Comparison of ENCODE assay signal across 1 cellular context in genomic region chr19:10251792-10252694, GRCh38.
TF ChIP-seq lines count a peak whose summit lies in the region.

MRPL4 (plus strand) TSS chr19:10252214; CDS start chr19:10252254, 40 bp downstream.

TF ChIP-seq in HepG2, 621 proteins besides CTCF, POLR2A, EP300 and RAD21 (continued from another document and continues in another):
- TF ChIP-seq ZNF280B (CRISPR knock-in tag; IDR thresholded peaks at IDR 0.05; ENCODE audit: borderline replicate concordance) (0 out of 2 replicates have a peak, but pooled peaks have one; percentile 45), RFXAP (CRISPR knock-in tag; IDR thresholded peaks at IDR 0.05; ENCODE audit: borderline replicate concordance) (peak; percentile 90), ZNF142 (CRISPR knock-in tag; IDR thresholded peaks at IDR 0.05) (peak; percentile 39; the same call in 1 of the 2 replicates), HOXD1 (CRISPR knock-in tag; IDR thresholded peaks at IDR 0.05) (peak; percentile 82), KDM6A (CRISPR knock-in tag; IDR thresholded peaks at IDR 0.05; ENCODE audit: low read depth) (no peak; the same call in 1 of the 2 replicates), FOSL2 (CRISPR knock-in tag; IDR thresholded peaks at IDR 0.05) (peak; percentile 54; the same call in 1 of the 2 replicates), CC2D1A (CRISPR knock-in tag; IDR thresholded peaks at IDR 0.05) (peak; percentile 67; the same call in 1 of the 2 replicates), FLYWCH1 (CRISPR knock-in tag; IDR thresholded peaks at IDR 0.05) (no peak), ZNF773 (CRISPR knock-in tag; IDR thresholded peaks at IDR 0.05; ENCODE audit: borderline replicate concordance) (no peak), TSC22D2 (CRISPR knock-in tag; IDR thresholded peaks at IDR 0.05; ENCODE audit: borderline replicate concordance) (0 out of 2 replicates have a peak, but pooled peaks have one; percentile 63), JUN (CRISPR knock-in tag; IDR thresholded peaks at IDR 0.05) (no peak), ZNF790 (CRISPR knock-in tag; IDR thresholded peaks at IDR 0.05; ENCODE audit: borderline replicate concordance) (peak; percentile 58; the same call in 1 of the 2 replicates), ZNF441 (CRISPR knock-in tag; IDR thresholded peaks at IDR 0.05; ENCODE audit: borderline replicate concordance) (peak; percentile 77; the same call in 1 of the 2 replicates), ZBTB49 (CRISPR knock-in tag; IDR thresholded peaks at IDR 0.05; ENCODE audit: borderline replicate concordance) (no peak), ZNF709 (CRISPR knock-in tag; IDR thresholded peaks at IDR 0.05) (peak; percentile 82), PHB2 (IDR thresholded peaks at IDR 0.05; ENCODE audit: partially characterized antibody) (no peak), PAWR (CRISPR knock-in tag; IDR thresholded peaks at IDR 0.05; ENCODE audit: borderline replicate concordance) (no peak), MIER2 (CRISPR knock-in tag; IDR thresholded peaks at IDR 0.05) (no peak), STAT6 (CRISPR knock-in tag; IDR thresholded peaks at IDR 0.05; ENCODE audit: borderline replicate concordance) (no peak), MXD3 (CRISPR knock-in tag; IDR thresholded peaks at IDR 0.05) (peak; percentile 94), PHF21A (CRISPR knock-in tag; IDR thresholded peaks at IDR 0.05) (peak; percentile 68; the same call in 1 of the 2 replicates), KLF13 (CRISPR knock-in tag; IDR thresholded peaks at IDR 0.05) (peak; percentile 29; the same call in 1 of the 2 replicates), ZNF224 (CRISPR knock-in tag; IDR thresholded peaks at IDR 0.05) (0 out of 2 replicates have a peak, but pooled peaks have one; percentile 56), ZIK1 (CRISPR knock-in tag; IDR thresholded peaks at IDR 0.05; ENCODE audit: borderline replicate concordance, low read depth) (peak; percentile 72; the same call in 1 of the 2 replicates), ZFP82 (CRISPR knock-in tag; IDR thresholded peaks at IDR 0.05; ENCODE audit: borderline replicate concordance) (0 out of 2 replicates have a peak, but pooled peaks have one; percentile 38), ZFAT (CRISPR knock-in tag; conservative IDR thresholded peaks at IDR 0.05) (0 out of 2 replicates have a peak, but pooled peaks have one; percentile 60), MAF1 (CRISPR knock-in tag; IDR thresholded peaks at IDR 0.05; ENCODE audit: borderline replicate concordance) (peak; percentile 89), TFE3 (CRISPR knock-in tag; IDR thresholded peaks at IDR 0.05) (no peak), SMAD1 (CRISPR knock-in tag; IDR thresholded peaks at IDR 0.05; ENCODE audit: borderline replicate concordance, low read depth) (peak; percentile 93; the same call in 1 of the 2 replicates), BORCS8-MEF2B (CRISPR knock-in tag; IDR thresholded peaks at IDR 0.05) (peak; percentile 63), ZNF704 (CRISPR knock-in tag; IDR thresholded peaks at IDR 0.05; ENCODE audit: borderline replicate concordance) (peak; percentile 87), ZFP41 (CRISPR knock-in tag; IDR thresholded peaks at IDR 0.05; ENCODE audit: borderline replicate concordance) (no peak), ZNF512B (CRISPR knock-in tag; IDR thresholded peaks at IDR 0.05; ENCODE audit: borderline replicate concordance) (no peak), ZNF101 (CRISPR knock-in tag; IDR thresholded peaks at IDR 0.05; ENCODE audit: borderline replicate concordance, low read depth) (no peak), SPEN (CRISPR knock-in tag; IDR thresholded peaks at IDR 0.05; ENCODE audit: low read depth) (peak; percentile 99), MLLT10 (CRISPR knock-in tag; IDR thresholded peaks at IDR 0.05) (no peak), ZBTB42 (CRISPR knock-in tag; IDR thresholded peaks at IDR 0.05) (peak; percentile 76; the same call in 1 of the 2 replicates), ESRRA (CRISPR knock-in tag; IDR thresholded peaks at IDR 0.05; ENCODE audit: low read depth) (peak; percentile 54; the same call in 1 of the 2 replicates), BRD4 (CRISPR knock-in tag; IDR thresholded peaks at IDR 0.05) (peak; percentile 91), GATAD1 (CRISPR knock-in tag; IDR thresholded peaks at IDR 0.05) (peak; percentile 99), ZFP1 (CRISPR knock-in tag; IDR thresholded peaks at IDR 0.05) (no peak), NFIB (CRISPR knock-in tag; IDR thresholded peaks at IDR 0.05; ENCODE audit: borderline replicate concordance) (no peak; the same call in 1 of the 2 replicates)
